17 cellular contexts compared by ENCODE assay signal in genomic region chr5:2912741-2913140, GRCh38.
"Had no signal": no experiment of that assay in that cellular context is flagged by ENCODE, and none has a peak within 500 bp of the region (broad histone marks: within the 10 kb centered on the region; RNA-seq: fewer than 3 reads in every experiment).

No MANE protein-coding gene starts in this region.

- H3K4me3 Mint-ChIP-seq: naive B cell, nephron had no signal

- H3K4me3 ChIP-seq: colonic mucosa, gastrocnemius medialis, heart right ventricle, left ventricle myocardium inferior, lung, uterus had no signal

- H3K9me3 ChIP-seq: colonic mucosa, gastrocnemius medialis, uterus had no signal

- H3K4me1 Mint-ChIP-seq: naive B cell, nephron had no signal

- H3K36me3 Mint-ChIP-seq: naive B cell had no signal

- H3K27me3 Mint-ChIP-seq: naive B cell had no signal

- H3K36me3 ChIP-seq: colonic mucosa, gastrocnemius medialis, heart right ventricle, left ventricle myocardium inferior, uterus had no signal

- DNase-seq: colonic mucosa; effector CD8-positive, alpha-beta T cell; gastrocnemius medialis; heart right ventricle; hypothalamus; left cardiac atrium; left ventricle myocardium inferior; mesenchymal stem cell; naive B cell; occipital lobe; small intestine; stimulated activated CD4-positive, alpha-beta T cell treated with anti-CD3 and anti-CD28 coated beads, Interleukin-2, amount 100 ng/mL, for 48 hours; stimulated activated naive CD4-positive, alpha-beta T cell treated with Interleukin-2 at 50 U/mL for 16 hours; trophoblast cell; uterus had no signal

- H3K4me1 ChIP-seq: colonic mucosa, gastrocnemius medialis, heart right ventricle, left ventricle myocardium inferior, uterus had no signal

- H3K27me3 ChIP-seq: colonic mucosa, gastrocnemius medialis, uterus had no signal

- H3K27ac ChIP-seq: colonic mucosa, gastrocnemius medialis, heart right ventricle, left ventricle myocardium inferior, uterus had no signal

- H3K9me3 Mint-ChIP-seq: nephron had no signal

- H3K27ac Mint-ChIP-seq: naive B cell, nephron had no signal
